Comparison of ENCODE assay signal across 10 cellular contexts in the genomic region with DNA sequence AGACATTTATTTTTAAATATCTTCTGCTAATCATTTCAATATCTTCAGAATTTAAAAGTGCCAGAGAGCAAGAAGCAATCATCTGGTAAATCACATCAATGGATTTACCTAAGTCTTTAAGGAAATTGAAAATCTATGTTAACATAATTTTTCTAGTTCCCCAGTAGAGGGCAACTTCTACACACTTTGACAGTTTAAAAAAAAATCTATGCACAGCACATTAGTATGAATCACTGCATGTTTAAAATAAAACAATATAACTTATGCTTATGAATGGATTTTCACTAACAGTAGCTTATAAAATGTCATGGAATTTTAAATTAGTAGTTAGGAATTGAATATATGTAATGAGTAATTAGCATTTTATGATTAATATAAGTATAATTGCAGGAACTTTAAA.
A peak's percentile ranks its signal among the peaks of the same experiment; 100 is the strongest.
DNase-seq lines count a peak whose midpoint lies in the region; ATAC-seq and TF ChIP-seq lines count a peak whose summit lies in the region.
"Had no signal": no experiment of that assay in that cellular context is flagged by ENCODE, and none has a peak within 500 bp of the region (broad histone marks: within the 10 kb centered on the region; RNA-seq: fewer than 3 reads in every experiment).

No MANE protein-coding gene starts in this region.

- H3K36me3 Mint-ChIP-seq in activated CD4-positive, alpha-beta memory T cell treated with anti-CD3 and anti-CD28 coated beads for 36 hours = no peaks in the 10 kb centered on the region

- H3K9me3 ChIP-seq in HEK293 (ENCODE audit: control insufficient read depth, insufficient read depth, low read depth, low read length) = no peaks in the 10 kb centered on the region
- H3K9me3 ChIP-seq in adipocyte (ENCODE audit: control insufficient read depth, low read length) = no peaks in the 10 kb centered on the region

- ATAC-seq in GM21619 (IDR thresholded peaks at IDR 0.05; ENCODE audit: unreplicated experiment) = no peak
- no peak for ATAC-seq in GM21423 (IDR thresholded peaks at IDR 0.05; ENCODE audit: unreplicated experiment)

- TF ChIP-seq CTCF in HEK293 (tag by site-specific recombination; IDR thresholded peaks at IDR 0.05) = no peak

- H3K4me3 ChIP-seq in HEK293 (ENCODE audit: low read depth, low read length) (no peak overlapping the region), adipocyte (ENCODE audit: low read length) (no peak overlapping the region)
- H3K4me3 ChIP-seq: lung had no signal

- no peak overlapping the region for H3K4me3 Mint-ChIP-seq in activated CD4-positive, alpha-beta memory T cell treated with anti-CD3 and anti-CD28 coated beads for 36 hours

- H3K36me3 ChIP-seq in HEK293 (ENCODE audit: control insufficient read depth in 2 of 2, insufficient read depth in 1 of 2, low read length in 2 of 2) = no peaks in the 10 kb centered on the region
- H3K36me3 ChIP-seq in adipocyte (ENCODE audit: control insufficient read depth, insufficient read depth, low read length, severe bottlenecking) = no peaks in the 10 kb centered on the region

- no peaks in the 10 kb centered on the region for H3K9me3 Mint-ChIP-seq in activated CD4-positive, alpha-beta memory T cell treated with anti-CD3 and anti-CD28 coated beads for 36 hours

- no peaks in the 10 kb centered on the region for H3K27me3 Mint-ChIP-seq in activated CD4-positive, alpha-beta memory T cell treated with anti-CD3 and anti-CD28 coated beads for 36 hours

- H3K9ac ChIP-seq in adipocyte (ENCODE audit: low read length) = no peak overlapping the region

- CTCF ChIA-PET in HEK293 (lab: Yijun Ruan, JAX) = interaction anchor here (0.6 to 1.8 kb wide), 8 partner anchors 10 to 756 kb away, joined by 3 to 8 read pairs (median 3); no protein-coding TSS in a partner anchor
- CTCF ChIA-PET in activated CD4-positive, alpha-beta memory T cell treated with anti-CD3 and anti-CD28 coated beads for 36 hours (lab: Charles Lee) = interaction anchor here (1.2 to 6.2 kb wide), 3 partner anchors 559 to 756 kb away, joined by 5 to 32 read pairs (median 8); no protein-coding TSS in a partner anchor

- intact Hi-C loops in activated CD4-positive, alpha-beta memory T cell treated with anti-CD3 and anti-CD28 coated beads for 36 hours (cut with micrococcal nuclease) = loop anchor here (1.0 to 10.0 kb wide), 4 partner anchors 114 to 1252 kb away; no protein-coding TSS in a partner anchor

- no peak overlapping the region for H3K27ac Mint-ChIP-seq in activated CD4-positive, alpha-beta memory T cell treated with anti-CD3 and anti-CD28 coated beads for 36 hours

- no peak overlapping the region for H3K27ac ChIP-seq in HEK293 (ENCODE audit: extremely low read depth, low read depth, low read length)

- H3K4me1 Mint-ChIP-seq in activated CD4-positive, alpha-beta memory T cell treated with anti-CD3 and anti-CD28 coated beads for 36 hours (ENCODE audit: low read depth) = no peaks in the 10 kb centered on the region

- POLR2A ChIA-PET in HEK293 (lab: Yijun Ruan, JAX) = no interaction called here
- POLR2A ChIA-PET in activated CD4-positive, alpha-beta memory T cell treated with anti-CD3 and anti-CD28 coated beads for 36 hours (lab: Charles Lee) = no interaction called here

- DNase-seq in DMS114 treated with DMSO at 0.1 percent for 48 hours (lab: John Stamatoyannopoulos, UW; ENCODE audit: unreplicated experiment) = peak; percentile 13
- peak; percentile 70 for DNase-seq in adipocyte (ENCODE audit: low read depth)
- DNase-seq in lung microvascular endothelial cell (ENCODE audit: low read depth in 2 of 2) = peak; percentile 37 to 46
- DNase-seq in ureter (ENCODE audit: low spot score) = no peak
- DNase-seq in activated CD4-positive, alpha-beta memory T cell treated with anti-CD3 and anti-CD28 coated beads for 36 hours = no peak
- DNase-seq: activated CD8-positive, alpha-beta memory T cell treated with anti-CD3 and anti-CD28 coated beads for 24 hours had no signal

- peaks cover 7% of the 10 kb centered on the region for H3K4me1 ChIP-seq in HEK293 (ENCODE audit: control insufficient read depth, insufficient read depth, low read length)
- peaks cover 9% of the 10 kb centered on the region for H3K4me1 ChIP-seq in adipocyte (ENCODE audit: control insufficient read depth, insufficient read depth, low read length)

- H3K27me3 ChIP-seq in adipocyte (replicated peaks; ENCODE audit: control insufficient read depth, insufficient read depth, low read length) = no peaks in the 10 kb centered on the region

TF ChIP-seq in HEK293, 187 proteins besides CTCF, POLR2A, EP300 and RAD21:
- TF ChIP-seq ZNF768 (tag by site-specific recombination; IDR thresholded peaks at IDR 0.05) (no peak), ZSCAN16 (tag by site-specific recombination; IDR thresholded peaks at IDR 0.05) (no peak), SCRT1 (tag by site-specific recombination; IDR thresholded peaks at IDR 0.05; ENCODE audit: borderline replicate concordance) (no peak), ZNF48 (tag by site-specific recombination; IDR thresholded peaks at IDR 0.05) (no peak), ZNF654 (tag by site-specific recombination; IDR thresholded peaks at IDR 0.05; ENCODE audit: low read depth) (peak; percentile 33)
TF ChIP-seq in HEK293: peak in this region for 1.

Comparison
In these comparisons a context has a peak if more than half of its experiments do, and no peak if none do; other contexts are left out.
1. DNase-seq: peak in DMS114 treated with DMSO at 0.1 percent for 48 hours (single experiment), adipocyte (single experiment) and lung microvascular endothelial cell (2 of 2); none in ureter (single experiment) and activated CD4-positive, alpha-beta memory T cell treated with anti-CD3 and anti-CD28 coated beads for 36 hours (single experiment).